Comparison of ENCODE assay signal across 8 cellular contexts in genomic region chr1:183580281-183580682, GRCh38. TPM values are rescaled to one million over a fixed set of nuclear protein-coding genes. Genes with fewer than 3 reads are reported as not detected.
A peak's percentile ranks its signal among the peaks of the same experiment; 100 is the strongest.
DNase-seq lines count a peak whose midpoint lies in the region; ATAC-seq and TF ChIP-seq lines count a peak whose summit lies in the region.

No MANE protein-coding gene starts in this region.

- H3K27ac Mint-ChIP-seq in neural crest cell (ENCODE audit: unreplicated experiment): no peak overlapping the region

- peak; percentile 35 for TF ChIP-seq CTCF in neural crest cell (conservative IDR thresholded peaks at IDR 0.05)

- H3K27me3 Mint-ChIP-seq in neural crest cell (ENCODE audit: low read depth): no peaks in the 10 kb centered on the region

- no peaks in the 10 kb centered on the region for H3K36me3 Mint-ChIP-seq in neural crest cell (ENCODE audit: low read depth)

- peaks cover 19% of the 10 kb centered on the region for H3K4me1 Mint-ChIP-seq in neural crest cell

- ATAC-seq in HG03175 (IDR thresholded peaks at IDR 0.05; ENCODE audit: unreplicated experiment): peak; percentile 40
- ATAC-seq in HG02870 (IDR thresholded peaks at IDR 0.05; ENCODE audit: unreplicated experiment): no peak

- H3K9me3 Mint-ChIP-seq in neural crest cell: no peaks in the 10 kb centered on the region

- DNase-seq in NCI-H1417 (lab: John Stamatoyannopoulos, UW) (peak; percentile 11 to 71 (median 53)), NCI-H1417 treated with DMSO at 0.1 percent for 48 hours (lab: John Stamatoyannopoulos, UW) (no peak), NOMO-1 treated with dmso at 0.1 percent for 144 hours (lab: John Stamatoyannopoulos, UW; ENCODE audit: unreplicated experiment) (peak; percentile 92), dermis blood vessel endothelial cell (peak; percentile 85), neural crest cell (ENCODE audit: low read depth, low spot score) (no peak), middle frontal gyrus (ENCODE audit: extremely low spot score, low spot score) (no peak)

- no peak overlapping the region for H3K4me3 Mint-ChIP-seq in neural crest cell

RNA-seq across cellular contexts. Expression of gene NCF2, which starts 10.0 kb away (rescaled TPM):
- total RNA-seq in dermis blood vessel endothelial cell: not detected in 2 replicates
- total RNA-seq in neural crest cell: not detected in 2 replicates

RNA-seq across cellular contexts. Expression of gene ARPC5, which starts 55.3 kb away (rescaled TPM):
- total RNA-seq in dermis blood vessel endothelial cell (172 and 229 TPM in 2 replicates), neural crest cell (87.0 and 94.6 TPM in 2 replicates)

Comparison
In these comparisons a context has a peak if more than half of its experiments do, and no peak if none do; other contexts are left out.
1. DNase-seq: peak in NCI-H1417 (3 of 3), NOMO-1 treated with dmso at 0.1 percent for 144 hours (single experiment) and dermis blood vessel endothelial cell (single experiment); none in NCI-H1417 treated with DMSO at 0.1 percent for 48 hours (single experiment), neural crest cell (single experiment) and middle frontal gyrus (single experiment).